Comparison of ENCODE assay signal across 1 cellular context in the genomic region with DNA sequence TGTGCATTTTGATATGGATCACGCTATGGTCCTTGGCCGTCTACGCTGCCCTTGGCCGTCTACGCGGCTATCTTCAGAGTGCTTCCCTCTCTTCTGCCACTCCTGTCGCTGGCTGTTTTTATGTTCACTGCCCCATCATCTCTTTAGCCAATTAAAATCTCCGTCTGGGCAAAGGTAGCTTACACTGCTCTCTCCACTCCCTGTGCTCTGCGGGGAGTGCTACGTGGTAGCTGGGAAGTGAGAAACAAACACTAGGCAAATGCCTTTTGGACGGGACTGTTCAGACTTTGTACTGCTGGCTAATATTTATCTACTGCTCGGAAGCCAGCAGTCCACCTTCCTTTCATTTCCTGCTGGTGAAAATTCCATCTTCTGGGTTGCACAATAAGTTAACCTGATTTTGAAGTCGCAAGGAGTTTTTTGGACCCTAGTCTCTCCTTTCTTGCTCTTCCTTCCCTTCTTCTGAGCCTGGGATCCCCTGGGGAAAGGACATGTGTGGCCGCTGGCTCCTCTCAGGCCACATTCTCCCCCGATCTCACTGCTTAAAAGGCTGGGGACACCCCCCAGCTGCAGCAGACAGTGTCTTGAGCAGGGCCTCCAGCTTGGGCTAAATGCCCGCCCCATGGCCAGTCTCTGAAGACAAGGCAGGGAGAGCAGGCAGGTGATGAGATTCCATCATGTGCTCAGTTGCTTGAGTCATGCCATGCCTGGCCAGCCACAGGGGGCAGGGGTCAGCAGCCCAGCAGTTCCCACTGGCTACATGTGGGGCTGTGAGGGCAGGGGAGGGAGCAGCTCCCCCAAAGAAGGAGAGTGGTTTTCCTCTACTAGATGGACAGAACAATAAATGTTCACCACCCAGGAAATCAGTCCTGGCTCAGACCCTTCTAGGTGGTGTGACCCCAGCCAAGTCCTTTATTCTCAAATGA.
TF ChIP-seq lines count a peak whose summit lies in the region.

No MANE protein-coding gene starts in this region.

TF ChIP-seq in HepG2, 621 proteins besides CTCF, POLR2A, EP300 and RAD21 (continued from another document and continues in another):
- TF ChIP-seq ELF4 (CRISPR knock-in tag; IDR thresholded peaks at IDR 0.05; ENCODE audit: borderline replicate concordance) (no peak), NFKBIZ (CRISPR knock-in tag; IDR thresholded peaks at IDR 0.05) (peak; percentile 80), ZNF484 (CRISPR knock-in tag; IDR thresholded peaks at IDR 0.05; ENCODE audit: borderline replicate concordance, low read depth) (no peak), NRL (CRISPR knock-in tag; IDR thresholded peaks at IDR 0.05; ENCODE audit: borderline replicate concordance) (peak; percentile 47; the same call in 1 of the 2 replicates), RELA (CRISPR knock-in tag; IDR thresholded peaks at IDR 0.05) (no peak), PHF21A (CRISPR knock-in tag; IDR thresholded peaks at IDR 0.05) (peak; percentile 93), MED1 (CRISPR knock-in tag; IDR thresholded peaks at IDR 0.05) (peak; percentile 95), RAD51 (IDR thresholded peaks at IDR 0.05; ENCODE audit: borderline replicate concordance) (no peak), ZBTB4 (CRISPR knock-in tag; IDR thresholded peaks at IDR 0.05; ENCODE audit: borderline replicate concordance) (no peak), ZFP36 (IDR thresholded peaks at IDR 0.05; ENCODE audit: borderline replicate concordance, low read depth, low read length, partially characterized antibody) (no peak), TCF7 (IDR thresholded peaks at IDR 0.05; ENCODE audit: low read depth) (peak; percentile 69; the same call in 1 of the 2 replicates), ZNF570 (CRISPR knock-in tag; IDR thresholded peaks at IDR 0.05; ENCODE audit: borderline replicate concordance) (peak; percentile 13; the same call in 1 of the 2 replicates), EHMT2 (IDR thresholded peaks at IDR 0.05; ENCODE audit: borderline replicate concordance, low read depth, low read length) (no peak; the same call in 1 of the 2 replicates), SP4 (CRISPR knock-in tag; IDR thresholded peaks at IDR 0.05) (peak; percentile 60), ZFAT (CRISPR knock-in tag; conservative IDR thresholded peaks at IDR 0.05) (no peak), ISL2 (CRISPR knock-in tag; IDR thresholded peaks at IDR 0.05) (peak; percentile 84), FOXP1 (IDR thresholded peaks at IDR 0.05) (no peak), FOXP1 (CRISPR knock-in tag; IDR thresholded peaks at IDR 0.05) (peak; percentile 65), LCORL (IDR thresholded peaks at IDR 0.05) (no peak), LCORL (CRISPR knock-in tag; IDR thresholded peaks at IDR 0.05) (peak; percentile 87), DR1 (CRISPR knock-in tag; IDR thresholded peaks at IDR 0.05) (peak; percentile 68; the same call in 1 of the 2 replicates), ZBTB21 (CRISPR knock-in tag; IDR thresholded peaks at IDR 0.05) (no peak), ZHX1 (CRISPR knock-in tag; IDR thresholded peaks at IDR 0.05; ENCODE audit: low read depth) (peak; percentile 13; the same call in 1 of the 2 replicates), ZNF225 (CRISPR knock-in tag; IDR thresholded peaks at IDR 0.05) (no peak), PHF20 (CRISPR knock-in tag; IDR thresholded peaks at IDR 0.05) (peak; percentile 57), AGO2 (optimal IDR thresholded peaks at IDR 0.05; ENCODE audit: low read depth, low read length) (no peak), ATM (IDR thresholded peaks at IDR 0.05; ENCODE audit: borderline replicate concordance) (no peak), MTA3 (CRISPR knock-in tag; IDR thresholded peaks at IDR 0.05) (no peak), ARID2 (CRISPR knock-in tag; IDR thresholded peaks at IDR 0.05; ENCODE audit: borderline replicate concordance) (no peak), ZC3H4 (CRISPR knock-in tag; IDR thresholded peaks at IDR 0.05; ENCODE audit: borderline replicate concordance) (no peak), KMT2A (CRISPR knock-in tag; IDR thresholded peaks at IDR 0.05) (peak; percentile 41; the same call in 1 of the 2 replicates), ZFP82 (CRISPR knock-in tag; IDR thresholded peaks at IDR 0.05; ENCODE audit: borderline replicate concordance) (no peak), NFIC (IDR thresholded peaks at IDR 0.05; ENCODE audit: low read length) (peak; percentile 69; the same call in 1 of the 2 replicates), HOXA5 (CRISPR knock-in tag; IDR thresholded peaks at IDR 0.05) (peak; percentile 85)
- TF ChIP-seq, protein P1, sequence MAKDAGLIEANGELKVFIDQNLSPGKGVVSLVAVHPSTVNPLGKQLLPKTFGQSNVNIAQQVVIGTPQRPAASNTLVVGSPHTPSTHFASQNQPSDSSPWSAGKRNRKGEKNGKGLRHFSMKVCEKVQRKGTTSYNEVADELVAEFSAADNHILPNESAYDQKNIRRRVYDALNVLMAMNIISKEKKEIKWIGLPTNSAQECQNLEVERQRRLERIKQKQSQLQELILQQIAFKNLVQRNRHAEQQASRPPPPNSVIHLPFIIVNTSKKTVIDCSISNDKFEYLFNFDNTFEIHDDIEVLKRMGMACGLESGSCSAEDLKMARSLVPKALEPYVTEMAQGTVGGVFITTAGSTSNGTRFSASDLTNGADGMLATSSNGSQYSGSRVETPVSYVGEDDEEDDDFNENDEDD (CRISPR knock-in tag; IDR thresholded peaks at IDR 0.05; ENCODE audit: borderline replicate concordance), result peak; percentile 12; the same call in 1 of the 2 replicates
- TF ChIP-seq, protein P2, sequence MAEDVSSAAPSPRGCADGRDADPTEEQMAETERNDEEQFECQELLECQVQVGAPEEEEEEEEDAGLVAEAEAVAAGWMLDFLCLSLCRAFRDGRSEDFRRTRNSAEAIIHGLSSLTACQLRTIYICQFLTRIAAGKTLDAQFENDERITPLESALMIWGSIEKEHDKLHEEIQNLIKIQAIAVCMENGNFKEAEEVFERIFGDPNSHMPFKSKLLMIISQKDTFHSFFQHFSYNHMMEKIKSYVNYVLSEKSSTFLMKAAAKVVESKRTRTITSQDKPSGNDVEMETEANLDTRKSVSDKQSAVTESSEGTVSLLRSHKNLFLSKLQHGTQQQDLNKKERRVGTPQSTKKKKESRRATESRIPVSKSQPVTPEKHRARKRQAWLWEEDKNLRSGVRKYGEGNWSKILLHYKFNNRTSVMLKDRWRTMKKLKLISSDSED (CRISPR knock-in tag; IDR thresholded peaks at IDR 0.05), result no peak
- TF ChIP-seq, protein P3, sequence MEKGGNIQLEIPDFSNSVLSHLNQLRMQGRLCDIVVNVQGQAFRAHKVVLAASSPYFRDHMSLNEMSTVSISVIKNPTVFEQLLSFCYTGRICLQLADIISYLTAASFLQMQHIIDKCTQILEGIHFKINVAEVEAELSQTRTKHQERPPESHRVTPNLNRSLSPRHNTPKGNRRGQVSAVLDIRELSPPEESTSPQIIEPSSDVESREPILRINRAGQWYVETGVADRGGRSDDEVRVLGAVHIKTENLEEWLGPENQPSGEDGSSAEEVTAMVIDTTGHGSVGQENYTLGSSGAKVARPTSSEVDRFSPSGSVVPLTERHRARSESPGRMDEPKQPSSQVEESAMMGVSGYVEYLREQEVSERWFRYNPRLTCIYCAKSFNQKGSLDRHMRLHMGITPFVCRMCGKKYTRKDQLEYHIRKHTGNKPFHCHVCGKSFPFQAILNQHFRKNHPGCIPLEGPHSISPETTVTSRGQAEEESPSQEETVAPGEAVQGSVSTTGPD (CRISPR knock-in tag; IDR thresholded peaks at IDR 0.05), result 0 out of 2 replicates have a peak, but pooled peaks have one; percentile 57
- TF ChIP-seq, protein P4, sequence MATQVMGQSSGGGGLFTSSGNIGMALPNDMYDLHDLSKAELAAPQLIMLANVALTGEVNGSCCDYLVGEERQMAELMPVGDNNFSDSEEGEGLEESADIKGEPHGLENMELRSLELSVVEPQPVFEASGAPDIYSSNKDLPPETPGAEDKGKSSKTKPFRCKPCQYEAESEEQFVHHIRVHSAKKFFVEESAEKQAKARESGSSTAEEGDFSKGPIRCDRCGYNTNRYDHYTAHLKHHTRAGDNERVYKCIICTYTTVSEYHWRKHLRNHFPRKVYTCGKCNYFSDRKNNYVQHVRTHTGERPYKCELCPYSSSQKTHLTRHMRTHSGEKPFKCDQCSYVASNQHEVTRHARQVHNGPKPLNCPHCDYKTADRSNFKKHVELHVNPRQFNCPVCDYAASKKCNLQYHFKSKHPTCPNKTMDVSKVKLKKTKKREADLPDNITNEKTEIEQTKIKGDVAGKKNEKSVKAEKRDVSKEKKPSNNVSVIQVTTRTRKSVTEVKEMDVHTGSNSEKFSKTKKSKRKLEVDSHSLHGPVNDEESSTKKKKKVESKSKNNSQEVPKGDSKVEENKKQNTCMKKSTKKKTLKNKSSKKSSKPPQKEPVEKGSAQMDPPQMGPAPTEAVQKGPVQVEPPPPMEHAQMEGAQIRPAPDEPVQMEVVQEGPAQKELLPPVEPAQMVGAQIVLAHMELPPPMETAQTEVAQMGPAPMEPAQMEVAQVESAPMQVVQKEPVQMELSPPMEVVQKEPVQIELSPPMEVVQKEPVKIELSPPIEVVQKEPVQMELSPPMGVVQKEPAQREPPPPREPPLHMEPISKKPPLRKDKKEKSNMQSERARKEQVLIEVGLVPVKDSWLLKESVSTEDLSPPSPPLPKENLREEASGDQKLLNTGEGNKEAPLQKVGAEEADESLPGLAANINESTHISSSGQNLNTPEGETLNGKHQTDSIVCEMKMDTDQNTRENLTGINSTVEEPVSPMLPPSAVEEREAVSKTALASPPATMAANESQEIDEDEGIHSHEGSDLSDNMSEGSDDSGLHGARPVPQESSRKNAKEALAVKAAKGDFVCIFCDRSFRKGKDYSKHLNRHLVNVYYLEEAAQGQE (IDR thresholded peaks at IDR 0.05; ENCODE audit: borderline replicate concordance in 1 of 2, low read depth in 1 of 2, low read length in 2 of 2), result no peak; a peak in 2 of 4 replicates
